ENCODE assay signal across 8 cellular contexts in the genomic region with DNA sequence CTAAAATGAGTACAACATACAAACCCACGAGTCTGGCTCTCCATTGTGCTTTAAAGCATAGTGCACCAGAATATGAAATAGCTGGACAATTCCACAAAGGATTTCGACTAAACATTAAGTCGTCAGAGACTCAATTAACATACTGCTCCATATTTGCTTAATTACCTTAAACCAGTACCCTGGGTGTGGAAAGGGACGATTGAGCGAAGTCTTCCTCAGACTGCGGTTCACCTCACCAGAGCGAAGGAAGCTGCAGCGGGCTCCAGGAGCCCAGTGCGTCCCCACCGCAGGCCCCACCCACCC. TPM values are rescaled to one million over a fixed set of nuclear protein-coding genes. Genes with fewer than 3 reads are reported as not detected.
DNase-seq lines count a peak whose midpoint lies in the region; ATAC-seq and TF ChIP-seq lines count a peak whose summit lies in the region.

No MANE protein-coding gene starts in this region.

- H3K79me2 ChIP-seq in PC-9 (ENCODE audit: low read depth): no peaks in the 10 kb centered on the region

- peaks cover 12% of the 10 kb centered on the region for H3K4me1 Mint-ChIP-seq in stimulated activated naive CD8-positive, alpha-beta T cell treated with anti-CD3 and anti-CD28 coated beads, Interleukin-15, Interleukin-2, amounts not matched to agents 100 ng/mL and 50 ng/mL, for 24 hours (ENCODE audit: low read depth)

- peak overlapping the region; percentile 88; the same call in 1 of the 2 replicates for H2AFZ ChIP-seq in PC-9

- TF ChIP-seq POLR2A in esophagus muscularis mucosa (IDR thresholded peaks at IDR 0.05; ENCODE audit: low read depth): no peak

- intact Hi-C loops in PC-9 (cut with micrococcal nuclease; ENCODE audit: unreplicated experiment): loop anchor here (5.0 to 10.0 kb wide), 2 partner anchors 146 to 281 kb away; a partner anchor contains a TSS
- intact Hi-C loops in esophagus muscularis mucosa (cut with DNase I): loop anchor here (5.0 kb wide), 1 partner anchor 126 kb away; a partner anchor contains a TSS

- CTCF ChIA-PET in PC-9 (lab: Charles Lee): interaction anchor here (0.7 kb wide), 1 partner anchor 959 kb away, joined by 4 read pairs; no protein-coding TSS in a partner anchor

- H3K27me3 ChIP-seq in PC-9 (ENCODE audit: insufficient read depth, low read depth) (no peaks in the 10 kb centered on the region), esophagus muscularis mucosa (no peaks in the 10 kb centered on the region)

- no peaks in the 10 kb centered on the region for H3K9me3 Mint-ChIP-seq in stimulated activated naive CD8-positive, alpha-beta T cell treated with anti-CD3 and anti-CD28 coated beads, Interleukin-15, Interleukin-2, amounts not matched to agents 100 ng/mL and 50 ng/mL, for 24 hours

- POLR2A ChIA-PET in PC-9 (lab: Charles Lee; ENCODE audit: unreplicated experiment): no interaction called here

- no peaks in the 10 kb centered on the region for H3K9me3 ChIP-seq in PC-9 (ENCODE audit: insufficient read depth, low read depth)
- H3K9me3 ChIP-seq in esophagus muscularis mucosa: no peaks in the 10 kb centered on the region

- H3K4me1 ChIP-seq in PC-9 (replicated peaks; ENCODE audit: insufficient read depth) (no peaks in the 10 kb centered on the region), esophagus muscularis mucosa (peaks cover 0 to 24% (median 22%) of the 10 kb centered on the region in 4 donors)

- TF ChIP-seq EP300 in esophagus muscularis mucosa (IDR thresholded peaks at IDR 0.05): no peak

- DNase-seq in stimulated activated naive CD8-positive, alpha-beta T cell treated with anti-CD3 and anti-CD28 coated beads, Interleukin-15, Interleukin-2, amounts not matched to agents 100 U/mL and 50 U/mL, for 24 hours: no peak
- no peak for DNase-seq in PC-9
- no peak for DNase-seq in esophagus muscularis mucosa (ENCODE audit: extremely low spot score)
- DNase-seq in retinal pigment epithelial cell (ENCODE audit: low read depth): no peak
- DNase-seq in activated effector memory CD4-positive, alpha-beta T cell treated with Interleukin-2 at 50 U/mL for 16 hours: no peak
- no peak for DNase-seq in C1 segment of cervical spinal cord (lab: John Stamatoyannopoulos, UW)

- WGBS in esophagus muscularis mucosa: 0% methylated on average over 6 of the region's 10 CpGs

- TF ChIP-seq CTCF in PC-9 (conservative IDR thresholded peaks at IDR 0.05) (no peak), esophagus muscularis mucosa (IDR thresholded peaks at IDR 0.05) (no peak), retinal pigment epithelial cell (conservative IDR thresholded peaks at IDR 0.05; ENCODE audit: low read depth, low read length) (no peak)

- no peak for ATAC-seq in stimulated activated naive CD8-positive, alpha-beta T cell treated with anti-CD3 and anti-CD28 coated beads, Interleukin-15, Interleukin-2, amounts not matched to agents 100 U/mL and 50 U/mL, for 24 hours
- no peak for ATAC-seq in GM21526 (IDR thresholded peaks at IDR 0.05; ENCODE audit: low FRiP score, unreplicated experiment)

- H3K4me3 Mint-ChIP-seq in stimulated activated naive CD8-positive, alpha-beta T cell treated with anti-CD3 and anti-CD28 coated beads, Interleukin-15, Interleukin-2, amounts not matched to agents 100 ng/mL and 50 ng/mL, for 24 hours: peak overlapping the region; percentile 85

- H3F3A ChIP-seq in PC-9 (ENCODE audit: insufficient read depth, low read depth): no peaks in the 10 kb centered on the region

- no peaks in the 10 kb centered on the region for H4K20me1 ChIP-seq in PC-9 (ENCODE audit: insufficient read depth)

- peak overlapping the region; percentile 76 for H3K4me3 ChIP-seq in PC-9
- peak overlapping the region; percentile 76 to 95 (median 90) for H3K4me3 ChIP-seq in esophagus muscularis mucosa
- H3K4me3 ChIP-seq in retinal pigment epithelial cell (ENCODE audit: low read length): peak overlapping the region; percentile 65

- H3K27ac Mint-ChIP-seq in stimulated activated naive CD8-positive, alpha-beta T cell treated with anti-CD3 and anti-CD28 coated beads, Interleukin-15, Interleukin-2, amounts not matched to agents 100 ng/mL and 50 ng/mL, for 24 hours: no peak overlapping the region

- H3K9me2 ChIP-seq in PC-9 (ENCODE audit: insufficient read depth): no peaks in the 10 kb centered on the region

- peaks cover 64% of the 10 kb centered on the region for H3K27me3 Mint-ChIP-seq in stimulated activated naive CD8-positive, alpha-beta T cell treated with anti-CD3 and anti-CD28 coated beads, Interleukin-15, Interleukin-2, amounts not matched to agents 100 ng/mL and 50 ng/mL, for 24 hours

- H3K36me3 ChIP-seq in PC-9 (ENCODE audit: low read depth) (no peaks in the 10 kb centered on the region), esophagus muscularis mucosa (no peaks in the 10 kb centered on the region)

- peak overlapping the region; percentile 82 for H3K4me2 ChIP-seq in PC-9

- H3K27ac ChIP-seq in PC-9 (no peak overlapping the region), esophagus muscularis mucosa (replicated peaks in 1 of 4) (peak overlapping the region; percentile 91 to 96 (median 93))

- H3K36me3 Mint-ChIP-seq in stimulated activated naive CD8-positive, alpha-beta T cell treated with anti-CD3 and anti-CD28 coated beads, Interleukin-15, Interleukin-2, amounts not matched to agents 100 ng/mL and 50 ng/mL, for 24 hours (ENCODE audit: low read depth): no peaks in the 10 kb centered on the region

- BruUV-seq in PC-9 (replicated peaks; lab: Mats Ljungman, UMichigan): no TSS peak

RNA-seq across cellular contexts. Expression of a gene that starts 0.2 kb away (rescaled TPM):
- total RNA-seq in PC-9 (2021): 3.8 and 6.9 TPM in 2 replicates
- total RNA-seq in esophagus muscularis mucosa: 10 to 100 TPM; 19.5 to 31.1 (median 23.2) TPM
